ENCODE assay signal across 14 cellular contexts in genomic region chr4:141109983-141110382, GRCh38. TPM values are rescaled to one million over a fixed set of nuclear protein-coding genes. Genes with fewer than 3 reads are reported as not detected.
A peak's percentile ranks its signal among the peaks of the same experiment; 100 is the strongest.
DNase-seq lines count a peak whose midpoint lies in the region; ATAC-seq, FAIRE-seq and TF ChIP-seq lines count a peak whose summit lies in the region.
"Had no signal": no experiment of that assay in that cellular context is flagged by ENCODE, and none has a peak within 500 bp of the region (broad histone marks: within the 10 kb centered on the region; RNA-seq: fewer than 3 reads in every experiment).

No MANE protein-coding gene starts in this region.

- POLR2A ChIA-PET in H1 (lab: Charles Lee; ENCODE audit: partially characterized antibody), result no interaction called here

- no peak for TF ChIP-seq EP300 in H1 (IDR thresholded peaks at IDR 0.05; ENCODE audit: borderline replicate concordance in 1 of 2, low read depth in 2 of 2, low read length in 2 of 2)

- H3K4me3 ChIP-seq in left ventricle myocardium inferior, result no peak overlapping the region
- H3K4me3 ChIP-seq in H1 (ENCODE audit: extremely low read depth in 1 of 4, insufficient read depth in 2 of 4, low read depth in 3 of 4, low read length in 4 of 4), result no peak overlapping the region
- no peak overlapping the region for H3K4me3 ChIP-seq in neural progenitor cell
- H3K4me3 ChIP-seq in BE2C (ENCODE audit: low read depth, low read length), result no peak overlapping the region

- no peaks in the 10 kb centered on the region for H3K4me1 Mint-ChIP-seq in neural progenitor cell

- no peak overlapping the region for H3K23ac ChIP-seq in H1 (ENCODE audit: insufficient read length)

- H2BK120ac ChIP-seq in H1 (replicated peaks; ENCODE audit: low read depth, low read length), result no peak overlapping the region

- no peaks in the 10 kb centered on the region for H3K27me3 Mint-ChIP-seq in neural progenitor cell (ENCODE audit: insufficient read depth, low read depth)
- H3K27me3 Mint-ChIP-seq: CD4-positive, alpha-beta T cell had no signal

- no peak overlapping the region for H2BK5ac ChIP-seq in H1 (ENCODE audit: low read depth, low read length)

- H2BK12ac ChIP-seq in H1 (ENCODE audit: low read depth, low read length), result no peak overlapping the region

- H3K4ac ChIP-seq in H1 (replicated peaks; ENCODE audit: insufficient read length, low read depth, low read length), result no peak overlapping the region

- H2AK5ac ChIP-seq in H1 (ENCODE audit: low read depth, low read length), result no peak overlapping the region

- no peak overlapping the region for H3K4me3 Mint-ChIP-seq in neural progenitor cell
- H3K4me3 Mint-ChIP-seq: CD4-positive, alpha-beta T cell had no signal

- peaks cover 20% of the 10 kb centered on the region for H3K9me3 Mint-ChIP-seq in neural progenitor cell

- H3K36me3 ChIP-seq in left ventricle myocardium inferior (no peaks in the 10 kb centered on the region), H1 (ENCODE audit: control insufficient read depth in 2 of 4, insufficient read depth in 4 of 4, low read length in 3 of 4) (no peaks in the 10 kb centered on the region), neural progenitor cell (no peaks in the 10 kb centered on the region), BE2C (no peaks in the 10 kb centered on the region)

- no peaks in the 10 kb centered on the region for H3K27me3 ChIP-seq in left ventricle myocardium inferior (ENCODE audit: low read depth)
- H3K27me3 ChIP-seq in H1 (replicated peaks in 1 of 4; ENCODE audit: control insufficient read depth in 3 of 4, extremely low read depth in 1 of 4, insufficient read depth in 3 of 4, low read length in 3 of 4), result no peaks in the 10 kb centered on the region
- no peaks in the 10 kb centered on the region for H3K27me3 ChIP-seq in neural progenitor cell
- H3K27me3 ChIP-seq in BE2C, result no peaks in the 10 kb centered on the region

- no peak overlapping the region for H3K18ac ChIP-seq in H1 (ENCODE audit: extremely low read depth, low read length)

- no peak overlapping the region for H2BK15ac ChIP-seq in H1 (ENCODE audit: low read length)

- H3K14ac ChIP-seq in H1 (ENCODE audit: insufficient read length), result no peak overlapping the region

- no peaks in the 10 kb centered on the region; the same call in 1 of the 2 replicates for H3K23me2 ChIP-seq in H1 (ENCODE audit: low read depth, low read length)

- intact Hi-C loops in left ventricle myocardium inferior (cut with micrococcal nuclease), result no loop called here
- intact Hi-C loops in Right ventricle myocardium inferior (cut with DNase I), result no loop called here

- H3K36me3 Mint-ChIP-seq in neural progenitor cell, result peaks cover 5% of the 10 kb centered on the region

- WGBS in H1 (ENCODE audit: extremely low coverage in 1 of 2, insufficient coverage in 1 of 2, insufficient read length in 1 of 2, insufficient replicate concordance in 2 of 2, low coverage in 1 of 2, low lambda C conversion rate in 2 of 2, missing lambda C conversion rate in 1 of 2), 2 experiments, result 75% methylated on average over 4 of the region's 4 CpGs; no CpG with 5 or more reads in 1 of the 2 experiments

- H4K8ac ChIP-seq in H1 (ENCODE audit: extremely low read depth, insufficient read depth, low read length), result no peak overlapping the region

- ATAC-seq in Right ventricle myocardium inferior, result no peak

- H3K27ac ChIP-seq in left ventricle myocardium inferior (replicated peaks), result peak overlapping the region; percentile 8
- no peak overlapping the region for H3K27ac ChIP-seq in H1 (ENCODE audit: low read depth, low read length)
- no peak overlapping the region for H3K27ac ChIP-seq in neural progenitor cell

- CTCF ChIA-PET in H1 (lab: Charles Lee; ENCODE audit: partially characterized antibody), result interaction anchor here (0.8 kb wide), 1 partner anchor 244 kb away, joined by 3 read pairs; no protein-coding TSS in a partner anchor

- no peaks in the 10 kb centered on the region for H3K79me2 ChIP-seq in H1 (ENCODE audit: control insufficient read depth in 1 of 2, insufficient read depth in 2 of 2, low read length in 2 of 2)
- H3K79me2 ChIP-seq in neural progenitor cell (ENCODE audit: low read depth), result no peaks in the 10 kb centered on the region

- DNase-seq in left ventricle myocardium inferior, result no peak
- no peak for DNase-seq in Right ventricle myocardium inferior (ENCODE audit: missing footprints)
- no peak for DNase-seq in H1 (ENCODE audit: low read depth in 1 of 2, low spot score in 2 of 2)
- DNase-seq in neural progenitor cell (ENCODE audit: low spot score), result peak; percentile 10
- no peak for DNase-seq in H54 (ENCODE audit: insufficient read length, low spot score)
- no peak for DNase-seq in mucosa of gallbladder (ENCODE audit: low spot score)
- DNase-seq in BE2C, result no peak
- DNase-seq: 8988T; ACHN; C1 segment of cervical spinal cord; Calu3; CD4-positive, alpha-beta T cell; DMS 273 treated with DMSO at 0.1 percent for 48 hours; H7 had no signal

- peak; percentile 24 for FAIRE-seq in H1 (lab: Jason Lieb, UNC)
- no peak for FAIRE-seq in H54 (lab: Jason Lieb, UNC)

- TF ChIP-seq POLR2A in H1 (IDR thresholded peaks at IDR 0.05; ENCODE audit: control extremely low read depth in 1 of 2, low read depth in 2 of 2, low read length in 2 of 2), result no peak
- no peak for TF ChIP-seq POLR2A in H54 (IDR thresholded peaks at IDR 0.05; ENCODE audit: low read depth, low read length)

- H3K27ac Mint-ChIP-seq in neural progenitor cell, result no peak overlapping the region
- H3K27ac Mint-ChIP-seq: CD4-positive, alpha-beta T cell had no signal

- peaks cover 44% of the 10 kb centered on the region for H3K4me1 ChIP-seq in left ventricle myocardium inferior
- no peaks in the 10 kb centered on the region for H3K4me1 ChIP-seq in H1 (replicated peaks in 1 of 4; ENCODE audit: control insufficient read depth in 3 of 4, insufficient read depth in 4 of 4, low read length in 3 of 4)
- no peaks in the 10 kb centered on the region for H3K4me1 ChIP-seq in neural progenitor cell
- H3K4me1 ChIP-seq in BE2C, result no peaks in the 10 kb centered on the region

- TF ChIP-seq RAD21 in H1 (IDR thresholded peaks at IDR 0.05 in 1 of 2, conservative IDR thresholded peaks at IDR 0.05 in 1 of 2; ENCODE audit: low read depth in 2 of 2, low read length in 2 of 2), result peak; percentile 49 to 51

- no peak overlapping the region for H2AFZ ChIP-seq in H1 (ENCODE audit: low read length)
- peak overlapping the region; percentile 17 for H2AFZ ChIP-seq in neural progenitor cell (replicated peaks)

- no peak overlapping the region for H3K56ac ChIP-seq in H1 (replicated peaks; ENCODE audit: insufficient read length, low read depth, low read length)

- H2BK20ac ChIP-seq in H1 (ENCODE audit: low read length), result no peak overlapping the region

- no peak overlapping the region for H4K5ac ChIP-seq in H1 (ENCODE audit: insufficient read length, low read depth, low read length)

- no peaks in the 10 kb centered on the region for H3K79me1 ChIP-seq in H1 (ENCODE audit: low read depth, low read length)

- peaks cover 21% of the 10 kb centered on the region for H3K9me3 ChIP-seq in left ventricle myocardium inferior (replicated peaks)
- H3K9me3 ChIP-seq in H1 (ENCODE audit: insufficient read depth in 2 of 2, low read depth in 1 of 2, low read length in 1 of 2), result no peaks in the 10 kb centered on the region
- H3K9me3 ChIP-seq in neural progenitor cell (ENCODE audit: low read depth), result no peaks in the 10 kb centered on the region
- no peaks in the 10 kb centered on the region; the same call in 1 of the 2 replicates for H3K9me3 ChIP-seq in BE2C

- H3K4me2 ChIP-seq in H1 (ENCODE audit: insufficient read depth in 1 of 2, low read depth in 2 of 2, low read length in 2 of 2), result no peak overlapping the region
- no peak overlapping the region for H3K4me2 ChIP-seq in neural progenitor cell

- H3F3A ChIP-seq in neural progenitor cell (ENCODE audit: low read depth), result no peaks in the 10 kb centered on the region

- no peak overlapping the region for H3K9ac ChIP-seq in H1 (replicated peaks in 1 of 4; ENCODE audit: extremely low read depth in 1 of 4, low read depth in 3 of 4, low read length in 3 of 4)
- no peak overlapping the region for H3K9ac ChIP-seq in neural progenitor cell

- TF ChIP-seq CTCF in left ventricle myocardium inferior (IDR thresholded peaks at IDR 0.05; ENCODE audit: borderline replicate concordance), result no peak
- peak in 2 of 3 experiments; percentile 32 to 39; a peak in 2 of 4 replicates for TF ChIP-seq CTCF in H1 (IDR thresholded peaks at IDR 0.05; ENCODE audit: control extremely low read depth in 1 of 3, insufficient read depth in 1 of 3, low read depth in 1 of 3, low read length in 3 of 3)
- peak; percentile 15 for TF ChIP-seq CTCF in neural progenitor cell (IDR thresholded peaks at IDR 0.05)
- no peak for TF ChIP-seq CTCF in BE2C (IDR thresholded peaks at IDR 0.05; ENCODE audit: low read depth, low read length)

- no peak overlapping the region for H4K91ac ChIP-seq in H1 (replicated peaks; ENCODE audit: insufficient read length, low read length)

- H4K20me1 ChIP-seq in H1 (replicated peaks in 1 of 2; ENCODE audit: control insufficient read depth in 1 of 2, insufficient read depth in 2 of 2, low read length in 2 of 2) (no peaks in the 10 kb centered on the region), neural progenitor cell (ENCODE audit: low read depth) (no peaks in the 10 kb centered on the region)

TF ChIP-seq in H1, 55 proteins besides CTCF, POLR2A, EP300 and RAD21 (continues in another document):
- TF ChIP-seq YY1 (IDR thresholded peaks at IDR 0.05; ENCODE audit: low read depth, low read length), result no peak
- no peak for TF ChIP-seq HDAC2 (IDR thresholded peaks at IDR 0.05; ENCODE audit: borderline replicate concordance in 1 of 2, low read depth in 2 of 2, low read length in 2 of 2)
- no peak for TF ChIP-seq BACH1 (IDR thresholded peaks at IDR 0.05; ENCODE audit: low read length)
- no peak for TF ChIP-seq CEBPB (IDR thresholded peaks at IDR 0.05; ENCODE audit: low read depth, low read length)
- no peak for TF ChIP-seq TEAD4 (IDR thresholded peaks at IDR 0.05; ENCODE audit: low read depth, low read length)
- no peak for TF ChIP-seq TBP (IDR thresholded peaks at IDR 0.05; ENCODE audit: low read depth, low read length)

RNA-seq across cellular contexts. Expression of gene RNF150, which starts 23.3 kb away (rescaled TPM):
- total RNA-seq in left ventricle myocardium inferior (68.0 TPM), Right ventricle myocardium inferior (56.1 TPM), neural progenitor cell (ENCODE audit: low replicate concordance) (1.4 and 2.6 TPM in 2 replicates), mucosa of gallbladder (20.5 TPM)
- total RNA-seq in H1 (2021; fragmentation: NEBNext Ultra II Directional; extraction: Animal tissue kit (Norgen Biotek cat#: 25700)), result 4.8 and 6.3 TPM in 2 replicates
- polyA plus RNA-seq in H1 (2011; rRNA removed), result 3.4 and 4.3 TPM in 2 replicates
- 3.1 TPM for polyA plus RNA-seq in H1 (2011; cell fraction: cytosol; rRNA removed)
- 7.0 TPM for polyA plus RNA-seq in H1 (2011; cell fraction: nucleus; rRNA removed)
- 2.6 to 4.4 TPM (median 3.0 TPM) in 4 replicates for polyA plus RNA-seq in H1 (2012, experiment 1 of 2)
- 0.24 TPM for polyA plus RNA-seq in H1 (2012, experiment 2 of 2)
- 2.7 TPM for polyA plus RNA-seq in H1 (2013, experiment 1 of 2)
- 2.6 TPM for polyA plus RNA-seq in H1 (2013, experiment 2 of 2)
- 13.1 and 17.7 TPM in 2 replicates for polyA minus RNA-seq in H1 (2011; rRNA and poly(A)+ RNA removed)
- 5.7 TPM for polyA minus RNA-seq in H1 (2011; cell fraction: cytosol; rRNA and poly(A)+ RNA removed)
- 18.4 TPM for polyA minus RNA-seq in H1 (2011; cell fraction: nucleus; rRNA and poly(A)+ RNA removed)
- 17.3 TPM for polyA plus RNA-seq in BE2C (2012; ENCODE audit: insufficient read depth, insufficient read length, low read depth)
- total RNA-seq: CD4-positive, alpha-beta T cell had no signal

Comparison
In these comparisons a context has a peak if more than half of its experiments do, and no peak if none do; other contexts are left out.
1. CTCF ChIP-seq: peak in H1 (2 of 3) and neural progenitor cell (single experiment); none in left ventricle myocardium inferior (single experiment) and BE2C (single experiment).